34 cellular contexts compared by ENCODE assay signal in genomic region chr11:101255036-101255435, GRCh38.
"Had no signal": no experiment of that assay in that cellular context is flagged by ENCODE, and none has a peak within 500 bp of the region (broad histone marks: within the 10 kb centered on the region; RNA-seq: fewer than 3 reads in every experiment).

No MANE protein-coding gene starts in this region.

- H3K4me1 ChIP-seq: SJCRH30 had no signal

- FAIRE-seq: RCC 7860 had no signal

- H3K9ac ChIP-seq: KMS-11 had no signal

- H3K27me3 ChIP-seq: MG63, SJCRH30 had no signal

- DNase-seq: Karpas-422, MG63, NCI-H1048, NCI-H1092 treated with DMSO at 0.1 percent for 48 hours, NCI-H1105 treated with DMSO at 0.1 percent for 48 hours, NCI-H1417, NCI-H1436, NCI-H146, NCI-H1694, NCI-H187, NCI-H1930, NCI-H2029 treated with DMSO at 0.1 percent for 48 hours, NCI-H2081 treated with DMSO at 0.1 percent for 48 hours, NCI-H2107, NCI-H2171, NCI-H226, NCI-H446 treated with DMSO at 0.1 percent for 48 hours, NCI-H510A, NCI-H524, NCI-H526, NCI-H774, PC-9, SHP77, SIG-M5, SJCRH30, SW 1271, T-helper 1 cell had no signal

- H3K9me3 ChIP-seq: MG63, SJCRH30 had no signal

- ATAC-seq: Panc1, Right ventricle myocardium inferior, SK-N-SH treated with all-trans-retinoic acid at 6 μM for 48 hours had no signal

- H3K4me3 ChIP-seq: MG63, PC-9, SJCRH30, SK-N-MC had no signal

- H3K27ac ChIP-seq: KMS-11, PC-9, RWPE1, SJCRH30, SK-N-MC had no signal

- H2AFZ ChIP-seq: PC-9 had no signal

- H3K4me2 ChIP-seq: KMS-11, PC-9 had no signal

- H3K36me3 ChIP-seq: MG63, SJCRH30 had no signal
